ENCODE assay signal across 29 cellular contexts in the genomic region with DNA sequence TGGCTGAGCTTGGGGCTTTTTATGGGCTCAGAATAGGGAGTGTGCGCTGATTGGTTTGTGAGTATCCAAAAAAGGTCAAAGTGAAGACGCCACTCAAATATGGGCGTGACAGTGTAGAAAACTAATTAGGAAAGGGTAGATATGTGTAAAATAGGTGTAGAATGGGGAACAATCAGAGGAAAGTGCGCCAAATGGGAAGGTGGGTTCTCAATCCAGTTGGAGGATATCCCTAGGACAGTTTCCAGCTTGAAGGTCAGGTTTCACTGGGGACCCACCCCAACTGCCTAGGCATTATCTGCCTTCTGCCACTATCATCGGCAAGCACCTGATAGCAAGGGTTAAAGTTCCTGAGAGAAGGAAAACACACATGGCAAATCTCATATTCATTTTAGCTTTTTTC.
"Had no signal": no experiment of that assay in that cellular context is flagged by ENCODE, and none has a peak within 500 bp of the region (broad histone marks: within the 10 kb centered on the region; RNA-seq: fewer than 3 reads in every experiment).

No MANE protein-coding gene starts in this region.

- H2AFZ ChIP-seq: PC-9 had no signal

- ATAC-seq: Panc1, Right ventricle myocardium inferior, SK-N-SH treated with all-trans-retinoic acid at 6 μM for 48 hours had no signal

- H3K27ac ChIP-seq: KMS-11, PC-9, RWPE1, SJCRH30, SK-N-MC had no signal

- H3K9ac ChIP-seq: KMS-11 had no signal

- H3K27me3 ChIP-seq: SJCRH30 had no signal

- H3K4me3 ChIP-seq: PC-9, SJCRH30, SK-N-MC had no signal

- H3K4me1 ChIP-seq: SJCRH30 had no signal

- FAIRE-seq: RCC 7860 had no signal

- H3K9me3 ChIP-seq: SJCRH30 had no signal

- H3K36me3 ChIP-seq: SJCRH30 had no signal

- DNase-seq: Karpas-422, MM.1S, MV-4-11, NCI-H1092, NCI-H1105, NCI-H1417 treated with DMSO at 0.1 percent for 48 hours, NCI-H1436 treated with DMSO at 0.1 percent for 48 hours, NCI-H1694 treated with DMSO at 0.1 percent for 48 hours, NCI-H187 treated with DMSO at 0.1 percent for 48 hours, NCI-H2029, NCI-H2171 treated with DMSO at 0.1 percent for 48 hours, NCI-H2227 treated with DMSO at 0.1 percent for 48 hours, NCI-H345, NCI-H446, NCI-H510A treated with DMSO at 0.1 percent for 48 hours, NCI-H524 treated with DMSO at 0.1 percent for 48 hours, NCI-H526 treated with DMSO at 0.1 percent for 48 hours, NCI-H774, PC-9, SHP77, SIG-M5, SJCRH30 had no signal

- H3K4me2 ChIP-seq: KMS-11, PC-9 had no signal
